1 cellular context compared by ENCODE assay signal in genomic region chr11:57792060-57792541, GRCh38.
TF ChIP-seq lines count a peak whose summit lies in the region.

No MANE protein-coding gene starts in this region.

TF ChIP-seq in GM12878, 131 proteins besides CTCF, POLR2A, EP300 and RAD21 (continues in another document):
- no peak; the same call in 1 of the 2 replicates for TF ChIP-seq TAF1 (IDR thresholded peaks at IDR 0.05; ENCODE audit: borderline replicate concordance, low read depth, low read length)
- no peak for TF ChIP-seq FOS (IDR thresholded peaks at IDR 0.05; ENCODE audit: borderline replicate concordance, extremely low read depth, insufficient read length)
- no peak for TF ChIP-seq SIX5 (IDR thresholded peaks at IDR 0.05; ENCODE audit: low read depth, low read length, severe bottlenecking)
- TF ChIP-seq CREB1 (IDR thresholded peaks at IDR 0.05; ENCODE audit: low read depth) = peak; percentile 85
- 0 out of 2 replicates have a peak, but pooled peaks have one; percentile 18 for TF ChIP-seq ZNF687 (IDR thresholded peaks at IDR 0.05)
- no peak; the same call in 1 of the 2 replicates for TF ChIP-seq GATAD2B (conservative IDR thresholded peaks at IDR 0.05; ENCODE audit: low read depth)
- TF ChIP-seq EGR1 (IDR thresholded peaks at IDR 0.05; ENCODE audit: borderline replicate concordance in 1 of 2, low read depth in 2 of 2, low read length in 2 of 2) = 0 out of 3 replicates have a peak, but pooled peaks of 1 of the 2 experiments have one; percentile 29
- no peak for TF ChIP-seq E4F1 (IDR thresholded peaks at IDR 0.05; ENCODE audit: borderline replicate concordance, partially characterized antibody)
- TF ChIP-seq IRF5 (IDR thresholded peaks at IDR 0.05; ENCODE audit: borderline replicate concordance) = peak; percentile 64; the same call in 1 of the 2 replicates
- TF ChIP-seq HCFC1 (IDR thresholded peaks at IDR 0.05; ENCODE audit: low read length) = no peak
- TF ChIP-seq ZNF24 (IDR thresholded peaks at IDR 0.05) = 0 out of 2 replicates have a peak, but pooled peaks have one; percentile 15
- TF ChIP-seq KDM1A (IDR thresholded peaks at IDR 0.05; ENCODE audit: borderline replicate concordance) = no peak
- no peak for TF ChIP-seq TCF12 (IDR thresholded peaks at IDR 0.05; ENCODE audit: low read depth, low read length)
- TF ChIP-seq JUNB (IDR thresholded peaks at IDR 0.05) = peak; percentile 65
- peak; percentile 71 to 74 for TF ChIP-seq BHLHE40 (IDR thresholded peaks at IDR 0.05; ENCODE audit: borderline replicate concordance in 1 of 2, low read depth in 2 of 2, low read length in 1 of 2)
- TF ChIP-seq CEBPB (IDR thresholded peaks at IDR 0.05; ENCODE audit: borderline replicate concordance in 1 of 2, low read depth in 2 of 2, low read length in 2 of 2) = peak in 1 of 2 experiments; percentile 38; a peak in 1 of 4 replicates
- TF ChIP-seq EED (IDR thresholded peaks at IDR 0.05; ENCODE audit: low read depth) = peak; percentile 75; the same call in 1 of the 2 replicates
- no peak for TF ChIP-seq SIN3A (IDR thresholded peaks at IDR 0.05; ENCODE audit: low read depth, low read length)
- TF ChIP-seq SREBF1 (IDR thresholded peaks at IDR 0.05; ENCODE audit: low read length) = no peak
- TF ChIP-seq IRF4 (IDR thresholded peaks at IDR 0.05; ENCODE audit: low read depth, low read length) = peak; percentile 65; the same call in 1 of the 2 replicates
- TF ChIP-seq BCL11A (IDR thresholded peaks at IDR 0.05; ENCODE audit: low read depth, low read length) = 0 out of 2 replicates have a peak, but pooled peaks have one; percentile 57
- TF ChIP-seq ATF2 (IDR thresholded peaks at IDR 0.05; ENCODE audit: low read length) = peak; percentile 99
- peak; percentile 69; the same call in 1 of the 2 replicates for TF ChIP-seq MTA3 (IDR thresholded peaks at IDR 0.05; ENCODE audit: borderline replicate concordance, low read length)
- TF ChIP-seq E2F4 (IDR thresholded peaks at IDR 0.05; ENCODE audit: low read depth, low read length) = no peak
- TF ChIP-seq SPI1 (IDR thresholded peaks at IDR 0.05; ENCODE audit: borderline replicate concordance, insufficient read depth, low read depth, low read length) = peak; percentile 31; the same call in 1 of the 2 replicates
- no peak for TF ChIP-seq PAX8 (IDR thresholded peaks at IDR 0.05)
- TF ChIP-seq PRDM15 (CRISPR knock-in tag; IDR thresholded peaks at IDR 0.05) = no peak
- 0 out of 2 replicates have a peak, but pooled peaks have one; percentile 19 for TF ChIP-seq MEF2A (IDR thresholded peaks at IDR 0.05; ENCODE audit: insufficient read depth, low read depth, low read length)
- no peak for TF ChIP-seq HSF1 (IDR thresholded peaks at IDR 0.05; ENCODE audit: low read depth, low read length)
- TF ChIP-seq BCLAF1 (IDR thresholded peaks at IDR 0.05) = no peak
- peak; percentile 71 for TF ChIP-seq GABPA (IDR thresholded peaks at IDR 0.05; ENCODE audit: low read depth)
- no peak for TF ChIP-seq REST (IDR thresholded peaks at IDR 0.05; ENCODE audit: low read depth, low read length)
